In the genomic region with DNA sequence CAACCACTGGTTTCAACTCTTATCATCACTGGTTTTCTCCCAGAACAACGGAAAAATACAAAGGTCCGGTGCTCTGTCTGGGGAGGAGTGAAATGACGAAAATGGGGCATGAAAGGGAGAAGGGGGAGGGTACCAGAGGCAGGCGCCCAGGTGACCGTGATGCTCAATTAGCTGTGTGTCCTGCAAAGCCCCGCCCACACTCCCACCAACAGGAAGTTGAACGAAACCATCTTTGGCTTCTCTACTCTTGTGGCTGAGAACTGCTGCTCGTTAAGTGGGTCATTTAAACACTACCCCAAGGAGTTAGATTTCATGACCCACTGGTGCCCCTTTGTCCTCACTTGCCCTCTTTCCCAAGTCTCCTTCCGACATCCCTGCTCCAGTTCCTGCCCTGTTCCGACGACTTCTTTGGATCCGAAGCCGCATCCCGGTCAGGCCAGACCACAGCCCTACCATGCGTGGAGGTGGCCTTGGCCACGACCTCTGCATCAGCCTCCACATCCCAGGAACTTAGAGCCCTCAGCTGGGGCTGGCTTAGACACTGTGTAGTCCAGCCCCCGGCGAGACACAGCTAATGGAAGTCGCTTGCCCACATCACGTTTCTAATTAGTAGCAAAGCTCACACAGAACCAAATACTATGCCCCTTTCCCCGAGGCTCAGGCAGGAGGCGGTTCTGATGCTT, we compare ENCODE assay signal across 1 cellular context.
TF ChIP-seq lines count a peak whose summit lies in the region.

No MANE protein-coding gene starts in this region.

TF ChIP-seq in GM12878, 131 proteins besides CTCF, POLR2A, EP300 and RAD21:
- TF ChIP-seq IKZF1 (conservative IDR thresholded peaks at IDR 0.05) (0 out of 2 replicates have a peak, but pooled peaks have one; percentile 13), SIX5 (IDR thresholded peaks at IDR 0.05; ENCODE audit: low read depth, low read length, severe bottlenecking) (no peak)
